Comparison of ENCODE assay signal across 21 cellular contexts in genomic region chr9:33099754-33100153, GRCh38.
"Had no signal": no experiment of that assay in that cellular context is flagged by ENCODE, and none has a peak within 500 bp of the region (broad histone marks: within the 10 kb centered on the region; RNA-seq: fewer than 3 reads in every experiment).

No MANE protein-coding gene starts in this region.

- H3K36me3 ChIP-seq: gastrocnemius medialis, pancreas, right lobe of liver, thyroid gland had no signal

- DNase-seq: cortex of kidney; foreskin fibroblast; gastrocnemius medialis; kidney; mucosa of descending colon; naive B cell; occipital lobe; pancreas; retina; right lobe of liver; stimulated activated CD4-positive, alpha-beta T cell treated with anti-CD3 and anti-CD28 coated beads, Interleukin-12 subunit alpha, Interleukin-12 subunit beta, amount 100 ng/mL, for 4 hours; stimulated activated CD4-positive, alpha-beta T cell treated with anti-CD3 and anti-CD28 coated beads, Interleukin-1b, Interleukin-23, amount 100 ng/mL, for 48 hours; stimulated activated CD4-positive, alpha-beta T cell treated with anti-CD3 and anti-CD28 coated beads, Interleukin-4, amount 100 ng/mL, for 1 hour; stimulated activated CD8-positive, alpha-beta memory T cell treated with anti-CD3 and anti-CD28 coated beads, Interleukin-4, amount 100 ng/mL, for 48 hours; stimulated activated naive CD4-positive, alpha-beta T cell; stimulated activated naive CD8-positive, alpha-beta T cell treated with anti-CD3 and anti-CD28 coated beads, Interleukin-15, amount 100 ng/mL, for 72 hours; thyroid gland had no signal

- H3K4me3 ChIP-seq: gastrocnemius medialis, mucosa of descending colon, pancreas, right lobe of liver, smooth muscle cell, thyroid gland had no signal

- H3K27me3 ChIP-seq: gastrocnemius medialis, pancreas, right lobe of liver, thyroid gland had no signal

- FAIRE-seq: kidney, pancreas, urothelium cell line had no signal

- H3K4me2 ChIP-seq: smooth muscle cell had no signal

- H3K4me1 ChIP-seq: pancreas, right lobe of liver had no signal

- H3K27ac ChIP-seq: gastrocnemius medialis, pancreas, right lobe of liver, thyroid gland had no signal

- ATAC-seq: esophagus mucosa, gastrocnemius medialis, left lobe of liver, mucosa of descending colon, pancreas, right lobe of liver had no signal

- H3K9me3 ChIP-seq: gastrocnemius medialis, mucosa of descending colon, pancreas, right lobe of liver, thyroid gland had no signal
